8 cellular contexts compared by ENCODE assay signal in genomic region chr4:1346781-1347409, GRCh38. TPM values are rescaled to one million over a fixed set of nuclear protein-coding genes. Genes with fewer than 3 reads are reported as not detected.
DNase-seq lines count a peak whose midpoint lies in the region; ATAC-seq and TF ChIP-seq lines count a peak whose summit lies in the region.

Gene UVSSA (plus strand): TSS chr4:1347208. CDS start chr4:1348092, 884 bp downstream.

- peaks cover 31 to 53% of the 10 kb centered on the region in 2 experiments for H3K79me1 ChIP-seq in IMR-90 (ENCODE audit: low read depth in 1 of 2, low read length in 2 of 2)

- H3K4me3 ChIP-seq in IMR-90 (ENCODE audit: insufficient read depth, low read depth, low read length) (peak within 1 kb of the TSS; percentile 84), epithelial cell of esophagus (ENCODE audit: low read length) (peak within 1 kb of the TSS; percentile 74), mononuclear cell (ENCODE audit: low read length) (peak within 1 kb of the TSS; percentile 89)

- DNase-seq in DMS 273 (lab: John Stamatoyannopoulos, UW; ENCODE audit: unreplicated experiment) = peak; percentile 98
- peak; percentile 99 for DNase-seq in IMR-90
- peak; percentile 99 for DNase-seq in OCI-M1 (lab: John Stamatoyannopoulos, UW)
- DNase-seq in activated T-cell treated with anti-CD3 and anti-CD28 coated beads for 24 hours (ENCODE audit: low read depth) = peak; percentile 100
- DNase-seq in epithelial cell of esophagus (ENCODE audit: low read depth) = peak; percentile 100
- peak; percentile 100 for DNase-seq in stimulated activated CD8-positive, alpha-beta memory T cell treated with anti-CD3 and anti-CD28 coated beads, Interleukin-4, amount 100 ng/mL, for 1 hour (ENCODE audit: low read depth in 2 of 2, low spot score in 1 of 2)

- H4K5ac ChIP-seq in IMR-90 (ENCODE audit: low read depth, low read length) = peak within 1 kb of the TSS; percentile 77

- H3K23ac ChIP-seq in IMR-90 (ENCODE audit: low read depth, low read length) = peak within 1 kb of the TSS; percentile 93; the same call in 1 of the 2 replicates

- peak within 1 kb of the TSS; percentile 80 for H3K56ac ChIP-seq in IMR-90 (ENCODE audit: extremely low read depth, insufficient read depth, low read length)

- BruUV-seq in IMR-90 (replicated peaks; lab: Mats Ljungman, UMichigan) = no TSS peak

- POLR2A ChIA-PET in IMR-90 (lab: Charles Lee; ENCODE audit: unreplicated experiment) = interaction anchor here (1.1 kb wide), 2 partner anchors 9 to 100 kb away, joined by 3 read pairs; no protein-coding TSS in a partner anchor

- H3K14ac ChIP-seq in IMR-90 (replicated peaks; ENCODE audit: low read depth, low read length) = peak within 1 kb of the TSS; percentile 93

- peak within 1 kb of the TSS; percentile 98 for H3K4me2 ChIP-seq in IMR-90 (ENCODE audit: low read depth, low read length)

- intact Hi-C loops in IMR-90 (cut with micrococcal nuclease) = loop anchor here (1.0 to 5.0 kb wide), 4 partner anchors 38 to 335 kb away; partner anchors contain the start of genes CTBP1 and FGFRL1

- peak within 1 kb of the TSS; percentile 61; the same call in 1 of the 2 replicates for H2BK120ac ChIP-seq in IMR-90 (ENCODE audit: low read depth, low read length)

- H3K4me1 ChIP-seq in IMR-90 (ENCODE audit: control insufficient read depth, insufficient read depth, low read length) (peaks cover 5% of the 10 kb centered on the region), mononuclear cell (ENCODE audit: insufficient read depth, low read length) (peaks cover 28% of the 10 kb centered on the region)

- peak within 1 kb of the TSS; percentile 94 for H2AK5ac ChIP-seq in IMR-90 (ENCODE audit: low read depth, low read length)

- H4K91ac ChIP-seq in IMR-90 (ENCODE audit: insufficient read depth, low read depth, low read length) = peak within 1 kb of the TSS; percentile 83

- TF ChIP-seq POLR2A in IMR-90 (IDR thresholded peaks at IDR 0.05; ENCODE audit: low read depth, low read length) = no peak; the same call in none of the 2 replicates

- H4K20me1 ChIP-seq in IMR-90 (ENCODE audit: insufficient read depth, low read length) = peaks cover 5% of the 10 kb centered on the region; the same call in 1 of the 2 replicates

- dilution Hi-C loops in IMR-90 (cut with HindIII; ENCODE audit: low sequenced_read_pairs, unreplicated experiment) = no loop called here

- no peak for TF ChIP-seq RAD21 in IMR-90 (IDR thresholded peaks at IDR 0.05; ENCODE audit: low read length)

- peak within 1 kb of the TSS; percentile 94 to 96 for H4K8ac ChIP-seq in IMR-90 (ENCODE audit: low read depth in 2 of 2, low read length in 2 of 2)

- peak within 1 kb of the TSS; percentile 94 for H2AFZ ChIP-seq in IMR-90 (replicated peaks; ENCODE audit: low read length, poor library complexity)

- TF ChIP-seq CTCF in IMR-90 (conservative IDR thresholded peaks at IDR 0.05; ENCODE audit: low read depth, low read length) = no peak
- TF ChIP-seq CTCF in epithelial cell of esophagus (IDR thresholded peaks at IDR 0.05; ENCODE audit: insufficient read depth, low read depth, low read length, missing control alignments) = no peak

- peaks cover 8% of the 10 kb centered on the region; the same call in 1 of the 2 replicates for H3K36me3 ChIP-seq in IMR-90 (ENCODE audit: control insufficient read depth, insufficient read depth, low read length)

- 1% methylated on average over 30 of the region's 76 CpGs; no CpG with 5 or more reads in 1 of the 2 experiments for WGBS in IMR-90 (ENCODE audit: extremely low coverage in 2 of 2, insufficient read length in 1 of 2), 2 experiments

- H2BK20ac ChIP-seq in IMR-90 (ENCODE audit: low read depth, low read length) = no peak within 1 kb of the TSS

- H3K18ac ChIP-seq in IMR-90 (ENCODE audit: low read depth, low read length) = peak within 1 kb of the TSS; percentile 21; the same call in 1 of the 2 replicates

- CTCF ChIA-PET in IMR-90 (lab: Yijun Ruan, JAX) = interaction anchor here (0.9 kb wide), 1 partner anchor 216 kb away, joined by 4 read pairs; no protein-coding TSS in a partner anchor

- peak; percentile 90 for ATAC-seq in GM21528 (IDR thresholded peaks at IDR 0.05; ENCODE audit: low FRiP score, unreplicated experiment)
- peak; percentile 91 for ATAC-seq in IMR-90 (ENCODE audit: low read depth)

- peak within 1 kb of the TSS; percentile 89 for H3K4ac ChIP-seq in IMR-90 (ENCODE audit: low read depth, low read length)

- peak within 1 kb of the TSS; percentile 94 for H3K27ac ChIP-seq in IMR-90 (ENCODE audit: insufficient read depth, low read length)

- H3K9me3 ChIP-seq in IMR-90 (ENCODE audit: control insufficient read depth, insufficient read depth, low read length) (no peaks in the 10 kb centered on the region), mononuclear cell (ENCODE audit: low read depth, low read length) (no peaks in the 10 kb centered on the region)

- peak within 1 kb of the TSS; percentile 90 for H2BK5ac ChIP-seq in IMR-90 (ENCODE audit: low read depth, low read length, poor library complexity, severe bottlenecking)

- H3K27me3 ChIP-seq in IMR-90 (ENCODE audit: control insufficient read depth, insufficient read depth, low read length) (no peaks in the 10 kb centered on the region), mononuclear cell (ENCODE audit: insufficient read depth, low read length) (no peaks in the 10 kb centered on the region)

- H2AK9ac ChIP-seq in IMR-90 (replicated peaks; ENCODE audit: low read depth, low read length, poor library complexity) = peak within 1 kb of the TSS; percentile 99

- in situ Hi-C loops in IMR-90 (cut with MboI; ENCODE audit: low sequenced_read_pairs) = no loop called here

- H3K9ac ChIP-seq in IMR-90 (ENCODE audit: low read depth, low read length) = peak within 1 kb of the TSS; percentile 94

- peaks cover 9% of the 10 kb centered on the region; the same call in 1 of the 2 replicates for H3K9me1 ChIP-seq in IMR-90 (ENCODE audit: insufficient read depth, low read length)

- H2BK15ac ChIP-seq in IMR-90 (ENCODE audit: low read depth, low read length) = no peak within 1 kb of the TSS

TF ChIP-seq in IMR-90, 13 proteins besides CTCF, POLR2A, EP300 and RAD21:
- TF ChIP-seq SMC3 (IDR thresholded peaks at IDR 0.05; ENCODE audit: low read depth, low read length) (no peak), FOS (IDR thresholded peaks at IDR 0.05; ENCODE audit: low read depth, low read length) (0 out of 2 replicates have a peak, but pooled peaks have one; percentile 2), NFE2L2 (IDR thresholded peaks at IDR 0.05; ENCODE audit: low read depth, low read length) (no peak), USF2 (IDR thresholded peaks at IDR 0.05; ENCODE audit: low read depth, low read length) (peak; percentile 96), MAZ (IDR thresholded peaks at IDR 0.05; ENCODE audit: borderline replicate concordance, low read depth, low read length) (peak; percentile 76; the same call in 1 of the 2 replicates), BHLHE40 (IDR thresholded peaks at IDR 0.05; ENCODE audit: low read depth, low read length) (peak; percentile 98), MAFK (IDR thresholded peaks at IDR 0.05; ENCODE audit: low read depth, low read length) (no peak), ELK1 (IDR thresholded peaks at IDR 0.05; ENCODE audit: borderline replicate concordance, low read depth, low read length) (no peak), RCOR1 (IDR thresholded peaks at IDR 0.05; ENCODE audit: insufficient replicate concordance, low read length) (no peak), RFX5 (IDR thresholded peaks at IDR 0.05; ENCODE audit: low read depth, low read length) (no peak), CHD1 (IDR thresholded peaks at IDR 0.05; ENCODE audit: low read depth, low read length) (no peak), CEBPB (IDR thresholded peaks at IDR 0.05; ENCODE audit: low read depth, low read length) (peak; percentile 16; the same call in 1 of the 2 replicates), MXI1 (IDR thresholded peaks at IDR 0.05; ENCODE audit: borderline replicate concordance, low read depth, low read length) (no peak; the same call in 1 of the 2 replicates)

RNA-seq across cellular contexts. Expression of gene UVSSA, which starts in this region (rescaled TPM):
- total RNA-seq in IMR-90 (2012; rRNA removed) (1.4 TPM in 2 replicates), mononuclear cell (16.0 TPM)
- polyA plus RNA-seq in IMR-90 (2012; rRNA removed) = 8.4 and 9.4 TPM in 2 replicates
- polyA plus RNA-seq in IMR-90 (2012; cell fraction: cytosol; rRNA removed) = 5.7 and 5.9 TPM in 2 replicates
- 63.0 and 126 TPM in 2 replicates for polyA plus RNA-seq in IMR-90 (2012; cell fraction: nucleus; rRNA removed; ENCODE audit: low replicate concordance)

Comparison
In these comparisons a context has a peak if more than half of its experiments do, and no peak if none do; other contexts are left out.
1. Peak in every context shown above with its lines: DNase-seq, ATAC-seq, H3K4me3 ChIP-seq and H3K27ac ChIP-seq.